Comparison of ENCODE assay signal across 11 cellular contexts in genomic region chr9:106893088-106893487, GRCh38. TPM values are rescaled to one million over a fixed set of nuclear protein-coding genes. Genes with fewer than 3 reads are reported as not detected.
DNase-seq lines count a peak whose midpoint lies in the region; ATAC-seq and TF ChIP-seq lines count a peak whose summit lies in the region.
"Had no signal": no experiment of that assay in that cellular context is flagged by ENCODE, and none has a peak within 500 bp of the region (broad histone marks: within the 10 kb centered on the region; RNA-seq: fewer than 3 reads in every experiment).

No MANE protein-coding gene starts in this region.

- H3K4me3 ChIP-seq in HEK293 (ENCODE audit: low read depth, low read length) = no peak overlapping the region
- H3K4me3 ChIP-seq in skeletal muscle satellite cell (ENCODE audit: low read length) = peak overlapping the region; percentile 27
- H3K4me3 ChIP-seq: testis had no signal

- H3K9me3 ChIP-seq in HEK293 (ENCODE audit: control insufficient read depth, insufficient read depth, low read depth, low read length) = no peaks in the 10 kb centered on the region
- H3K9me3 ChIP-seq in skeletal muscle satellite cell (replicated peaks; ENCODE audit: low read length) = no peaks in the 10 kb centered on the region
- H3K9me3 ChIP-seq: testis had no signal

- peak; percentile 53 for DNase-seq in T1000 (lab: John Stamatoyannopoulos, UW)
- peak; percentile 77 for DNase-seq in foreskin melanocyte
- DNase-seq in DMS79 (lab: John Stamatoyannopoulos, UW) = no peak
- DNase-seq in NK-92 (lab: John Stamatoyannopoulos, UW; ENCODE audit: unreplicated experiment) = no peak
- no peak for DNase-seq in NCI-H1436 treated with DMSO at 0.1 percent for 48 hours (lab: John Stamatoyannopoulos, UW)
- DNase-seq: NCI-H526 treated with DMSO at 0.1 percent for 48 hours, testis had no signal

- CTCF ChIA-PET in HEK293 (lab: Yijun Ruan, JAX) = no interaction called here

- no peak overlapping the region for H3K27ac ChIP-seq in HEK293 (ENCODE audit: extremely low read depth, low read depth, low read length)
- H3K27ac ChIP-seq: testis had no signal

- POLR2A ChIA-PET in HEK293 (lab: Yijun Ruan, JAX) = interaction anchor here (1.0 to 1.9 kb wide), 3 partner anchors 9 to 29 kb away, joined by 3 to 7 read pairs (median 5); no protein-coding TSS in a partner anchor

- no peak for TF ChIP-seq CTCF in HEK293 (tag by site-specific recombination; IDR thresholded peaks at IDR 0.05)

- ATAC-seq in HG03520 (IDR thresholded peaks at IDR 0.05; ENCODE audit: unreplicated experiment) = no peak
- ATAC-seq: activated CD4-positive, CD25-positive, alpha-beta regulatory T cell treated with anti-CD3 and anti-CD28 coated beads, Interleukin-2, amount 50 U/mL, for 24 hours had no signal

- H3K36me3 ChIP-seq in HEK293 (ENCODE audit: control insufficient read depth in 2 of 2, insufficient read depth in 1 of 2, low read length in 2 of 2) (no peaks in the 10 kb centered on the region), skeletal muscle satellite cell (ENCODE audit: insufficient read depth, low read length) (no peaks in the 10 kb centered on the region)

- H3K4me2 ChIP-seq in skeletal muscle satellite cell (ENCODE audit: low read length) = peak overlapping the region; percentile 58

- peaks cover 13% of the 10 kb centered on the region for H3K4me1 ChIP-seq in HEK293 (ENCODE audit: control insufficient read depth, insufficient read depth, low read length)
- peaks cover 55% of the 10 kb centered on the region for H3K4me1 ChIP-seq in skeletal muscle satellite cell (ENCODE audit: control insufficient read depth, insufficient read depth, low read length)

- H3K27me3 ChIP-seq in skeletal muscle satellite cell (ENCODE audit: control insufficient read depth, insufficient read depth, low read length) = no peaks in the 10 kb centered on the region
- H3K27me3 ChIP-seq: testis had no signal

- H3K9ac ChIP-seq in skeletal muscle satellite cell (ENCODE audit: low read depth, low read length) = peak overlapping the region; percentile 50

TF ChIP-seq in HEK293, 187 proteins besides CTCF, POLR2A, EP300 and RAD21:
- no peak for TF ChIP-seq ZNF2 (tag by site-specific recombination; IDR thresholded peaks at IDR 0.05)
- 0 out of 2 replicates have a peak, but pooled peaks have one; percentile 9 for TF ChIP-seq ZNF518A (tag by site-specific recombination; conservative IDR thresholded peaks at IDR 0.05; ENCODE audit: low read depth)
TF ChIP-seq in HEK293: peak in this region for 1.

RNA-seq across cellular contexts. Expression of gene ZNF462, which starts 30.1 kb away (rescaled TPM):
- 12.2 and 13.4 TPM in 2 replicates for total RNA-seq in skeletal muscle satellite cell (2012; rRNA removed)

Comparison
In these comparisons a context has a peak if more than half of its experiments do, and no peak if none do; other contexts are left out.
1. DNase-seq: peak in T1000 (single experiment) and foreskin melanocyte (single experiment); none in DMS79 (single experiment), NK-92 (single experiment) and NCI-H1436 treated with DMSO at 0.1 percent for 48 hours (single experiment).